Comparison of ENCODE assay signal across 8 cellular contexts in genomic region chr1:26233903-26234643, GRCh38. TPM values are rescaled to one million over a fixed set of nuclear protein-coding genes. Genes with fewer than 3 reads are reported as not detected.
A peak's percentile ranks its signal among the peaks of the same experiment; 100 is the strongest.
DNase-seq lines count a peak whose midpoint lies in the region; ATAC-seq, FAIRE-seq and TF ChIP-seq lines count a peak whose summit lies in the region.

TSS of gene CEP85 (plus strand) at chr1:26234200. CDS start at chr1:26239784, 5,584 bp downstream.

- H3K27me3 Mint-ChIP-seq in activated T-cell treated with anti-CD3 and anti-CD28 coated beads, Interleukin-2, amount 50 U/mL, for 72 hours (ENCODE audit: low read depth), result no peaks in the 10 kb centered on the region

- H3K4me3 ChIP-seq in DOHH2 (ENCODE audit: low read length) (peak within 1 kb of the TSS; percentile 86), Karpas-422 (ENCODE audit: low read length) (peak within 1 kb of the TSS; percentile 96), muscle layer of colon (ENCODE audit: low read depth in 1 of 2, low read length in 2 of 2) (peak within 1 kb of the TSS; percentile 88 to 96)

- H3K4me1 ChIP-seq in DOHH2 (ENCODE audit: control insufficient read depth, low read length), result peaks cover 33% of the 10 kb centered on the region
- peaks cover 34% of the 10 kb centered on the region for H3K4me1 ChIP-seq in Karpas-422 (ENCODE audit: low read length)
- peaks cover 8% of the 10 kb centered on the region for H3K4me1 ChIP-seq in muscle layer of colon (ENCODE audit: insufficient read depth, low read length)

- peak within 1 kb of the TSS; percentile 100 for H2AFZ ChIP-seq in Karpas-422 (ENCODE audit: low read length)

- TF ChIP-seq CTCF in DOHH2 (IDR thresholded peaks at IDR 0.05; ENCODE audit: low read depth, low read length, poor library complexity, severe bottlenecking), result peak; percentile 84

- ATAC-seq in GM21825 (IDR thresholded peaks at IDR 0.05; ENCODE audit: unreplicated experiment) (peak; percentile 80), esophagus mucosa (peak; percentile 98)
- peak; percentile 95 for ATAC-seq in activated T-cell treated with anti-CD3 and anti-CD28 coated beads, Interleukin-2, amount 50 U/mL, for 72 hours (replicated peaks in 1 of 2)

- peak; percentile 99 for DNase-seq in Karpas-422
- DNase-seq in RCC 7860 (ENCODE audit: low spot score), result peak; percentile 95
- DNase-seq in activated T-cell treated with anti-CD3 and anti-CD28 coated beads, Interleukin-2, amount 50 U/mL, for 72 hours, result peak; percentile 99
- peak; percentile 94 for DNase-seq in stimulated activated CD8-positive, alpha-beta memory T cell treated with anti-CD3 and anti-CD28 coated beads, Interleukin-7, amount 100 ng/mL, for 24 hours (ENCODE audit: low read depth)

- peak within 1 kb of the TSS; percentile 96 for H3K27ac Mint-ChIP-seq in activated T-cell treated with anti-CD3 and anti-CD28 coated beads, Interleukin-2, amount 50 U/mL, for 72 hours

- H3K9me3 ChIP-seq in DOHH2 (ENCODE audit: control insufficient read depth, insufficient read depth, low read length) (no peaks in the 10 kb centered on the region), Karpas-422 (ENCODE audit: low read length) (no peaks in the 10 kb centered on the region), muscle layer of colon (ENCODE audit: low read length) (no peaks in the 10 kb centered on the region)

- peaks cover 36% of the 10 kb centered on the region for H3K4me1 Mint-ChIP-seq in activated T-cell treated with anti-CD3 and anti-CD28 coated beads, Interleukin-2, amount 50 U/mL, for 72 hours (ENCODE audit: low read depth)

- H4K20me1 ChIP-seq in DOHH2 (ENCODE audit: control insufficient read depth, insufficient read depth, low read depth, low read length) (peaks cover 15% of the 10 kb centered on the region), Karpas-422 (ENCODE audit: insufficient read depth, low read depth, low read length) (peaks cover 5% of the 10 kb centered on the region; the same call in 1 of the 2 replicates)

- 0 out of 2 replicates have a peak, but pooled peaks cover 2% of the 10 kb centered on the region for H3F3A ChIP-seq in DOHH2 (ENCODE audit: control insufficient read depth, insufficient read depth)

- no peaks in the 10 kb centered on the region for H3K9me2 ChIP-seq in DOHH2 (replicated peaks; ENCODE audit: control insufficient read depth, low read length)
- H3K9me2 ChIP-seq in Karpas-422 (replicated peaks; ENCODE audit: insufficient read depth, low read length), result no peaks in the 10 kb centered on the region

- peaks cover 50% of the 10 kb centered on the region for H3K79me2 ChIP-seq in DOHH2 (ENCODE audit: control insufficient read depth, low read length)
- peaks cover 48% of the 10 kb centered on the region for H3K79me2 ChIP-seq in Karpas-422 (ENCODE audit: low read length)

- H3K36me3 ChIP-seq in DOHH2 (ENCODE audit: control insufficient read depth, low read length), result peaks cover 32% of the 10 kb centered on the region
- peaks cover 6% of the 10 kb centered on the region; the same call in 1 of the 2 replicates for H3K36me3 ChIP-seq in Karpas-422 (ENCODE audit: insufficient read depth, low read length)
- no peaks in the 10 kb centered on the region for H3K36me3 ChIP-seq in muscle layer of colon (ENCODE audit: insufficient read depth, low read length)

- H3K4me2 ChIP-seq in DOHH2 (ENCODE audit: low read length), result peak within 1 kb of the TSS; percentile 92
- H3K4me2 ChIP-seq in Karpas-422 (ENCODE audit: low read depth, low read length, poor library complexity, severe bottlenecking), result peak within 1 kb of the TSS; percentile 91

- H3K27ac ChIP-seq in DOHH2 (ENCODE audit: low read depth, low read length) (peak within 1 kb of the TSS; percentile 41), Karpas-422 (ENCODE audit: low read length) (peak within 1 kb of the TSS; percentile 61), muscle layer of colon (ENCODE audit: low read depth, low read length) (peak within 1 kb of the TSS; percentile 74)

- H3K9me3 Mint-ChIP-seq in activated T-cell treated with anti-CD3 and anti-CD28 coated beads, Interleukin-2, amount 50 U/mL, for 72 hours, result no peaks in the 10 kb centered on the region

- H3K9ac ChIP-seq in Karpas-422 (ENCODE audit: low read length) (peak within 1 kb of the TSS; percentile 95), muscle layer of colon (ENCODE audit: low read length) (peak within 1 kb of the TSS; percentile 98)

- peak within 1 kb of the TSS; percentile 96 to 99 for H3K4me3 Mint-ChIP-seq in activated T-cell treated with anti-CD3 and anti-CD28 coated beads, Interleukin-2, amount 50 U/mL, for 72 hours

- FAIRE-seq in RCC 7860 (lab: Jason Lieb, UNC), result peak; percentile 91

- H3K27me3 ChIP-seq in DOHH2 (ENCODE audit: control insufficient read depth, low read length) (no peaks in the 10 kb centered on the region), Karpas-422 (ENCODE audit: low read length) (no peaks in the 10 kb centered on the region), muscle layer of colon (ENCODE audit: control insufficient read depth in 1 of 2, insufficient read depth in 2 of 2, low read length in 2 of 2) (no peaks in the 10 kb centered on the region)

- H3K36me3 Mint-ChIP-seq in activated T-cell treated with anti-CD3 and anti-CD28 coated beads, Interleukin-2, amount 50 U/mL, for 72 hours (ENCODE audit: insufficient read depth in 2 of 2), result peaks cover 0 to 2% of the 10 kb centered on the region in 2 donors

RNA-seq across cellular contexts. Expression of gene CEP85, which starts in this region (rescaled TPM):
- total RNA-seq in Karpas-422 (2014; rRNA removed; shearing (Covaris generic); ENCODE audit: low replicate concordance), result 23.8 and 31.5 TPM in 2 replicates
- total RNA-seq in activated T-cell treated with anti-CD3 and anti-CD28 coated beads, Interleukin-2, amount 50 U/mL, for 72 hours, result 10 to 100 TPM; 30.8 to 34.6 TPM
- total RNA-seq in esophagus mucosa, result 8.7 TPM

Comparison
In these comparisons a context has a peak if more than half of its experiments do, and no peak if none do; other contexts are left out.
1. Peak in every context shown above with its lines: DNase-seq, ATAC-seq, H3K4me3 ChIP-seq and H3K27ac ChIP-seq.